13 cellular contexts compared by ENCODE assay signal in the genomic region with DNA sequence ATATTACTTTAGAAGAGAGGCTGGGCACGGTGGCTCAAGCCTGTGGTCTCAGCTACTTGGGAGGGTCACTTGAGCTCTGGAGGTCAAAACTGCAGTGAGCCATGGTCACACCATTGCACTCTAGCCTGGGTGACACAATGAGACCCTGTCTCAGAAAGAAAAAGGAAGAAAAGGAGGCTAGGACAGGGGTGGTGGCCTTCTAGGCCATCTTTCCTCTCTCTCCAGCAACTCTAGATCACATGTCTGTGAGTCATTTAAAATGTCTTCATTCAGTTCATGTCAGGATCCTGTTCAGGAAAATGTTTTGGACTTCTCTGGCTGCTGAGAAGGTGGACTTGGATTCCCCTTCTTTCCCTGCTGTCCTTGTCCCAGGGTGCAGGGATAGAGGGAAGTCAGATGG. TPM values are rescaled to one million over a fixed set of nuclear protein-coding genes. Genes with fewer than 3 reads are reported as not detected.
A peak's percentile ranks its signal among the peaks of the same experiment; 100 is the strongest.
DNase-seq lines count a peak whose midpoint lies in the region; ATAC-seq lines count a peak whose summit lies in the region.
"Had no signal": no experiment of that assay in that cellular context is flagged by ENCODE, and none has a peak within 500 bp of the region (broad histone marks: within the 10 kb centered on the region; RNA-seq: fewer than 3 reads in every experiment).

No MANE protein-coding gene starts in this region.

- peaks cover 61% of the 10 kb centered on the region for H3K36me3 Mint-ChIP-seq in activated T-helper 17 cell treated with anti-CD3 and anti-CD28 coated beads, Interleukin-2, amount 50 U/mL, for 72 hours (ENCODE audit: low read depth)
- peaks cover 29% of the 10 kb centered on the region for H3K36me3 Mint-ChIP-seq in activated T-helper 1 cell treated with anti-CD3 and anti-CD28 coated beads, Interleukin-12 subunit alpha, Interleukin-12 subunit beta, Interleukin-2, Interleukin-4 antibody, amounts not matched to agents 30 ng/mL and 10 ng/mL and 1 ng/mL, durations not matched to agents 14 hours and 24 hours and 36 hours (ENCODE audit: low read depth)

- DNase-seq in NOMO-1 treated with dmso at 0.1 percent for 144 hours (lab: John Stamatoyannopoulos, UW; ENCODE audit: unreplicated experiment) (peak; percentile 8), NOMO-1 treated with DMSO at 0.1 percent for 48 hours (lab: John Stamatoyannopoulos, UW; ENCODE audit: unreplicated experiment) (no peak), foreskin melanocyte (peak; percentile 66)
- no peak for DNase-seq in stimulated activated naive CD4-positive, alpha-beta T cell (lab: John Stamatoyannopoulos, UW)
- DNase-seq in activated T-helper 1 cell treated with anti-CD3 and anti-CD28 coated beads, Interleukin-12 subunit alpha, Interleukin-12 subunit beta, Interleukin-2, Interleukin-4 antibody, amounts not matched to agents 30 ng/mL and 10 ng/mL and 1 ng/mL, durations not matched to agents 14 hours and 24 hours and 36 hours (ENCODE audit: low spot score) = no peak
- DNase-seq: activated B cell treated with CpG ODN at 0.5 μM for 24 hours; activated naive CD4-positive, alpha-beta T cell treated with anti-CD3 and anti-CD28 coated beads, Interleukin-2, amount 50 U/mL, for 16 hours; NCI-H146; testis had no signal

- no peak for ATAC-seq in activated T-helper 17 cell treated with anti-CD3 and anti-CD28 coated beads, Interleukin-2, amount 50 U/mL, for 72 hours (replicated peaks)
- ATAC-seq in HG02852 (IDR thresholded peaks at IDR 0.05; ENCODE audit: unreplicated experiment) = no peak

- intact Hi-C loops in activated T-helper 1 cell treated with anti-CD3 and anti-CD28 coated beads, Interleukin-12 subunit alpha, Interleukin-12 subunit beta, Interleukin-2, Interleukin-4 antibody, amounts not matched to agents 30 ng/mL and 10 ng/mL and 1 ng/mL, durations not matched to agents 14 hours and 24 hours and 36 hours (cut with micrococcal nuclease) = no loop called here

- no peaks in the 10 kb centered on the region for H3K27me3 Mint-ChIP-seq in activated T-helper 17 cell treated with anti-CD3 and anti-CD28 coated beads, Interleukin-2, amount 50 U/mL, for 72 hours
- no peaks in the 10 kb centered on the region for H3K27me3 Mint-ChIP-seq in activated T-helper 1 cell treated with anti-CD3 and anti-CD28 coated beads, Interleukin-12 subunit alpha, Interleukin-12 subunit beta, Interleukin-2, Interleukin-4 antibody, amounts not matched to agents 30 ng/mL and 10 ng/mL and 1 ng/mL, durations not matched to agents 14 hours and 24 hours and 36 hours (ENCODE audit: insufficient read depth)
- H3K27me3 Mint-ChIP-seq: activated B cell treated with CpG ODN at 0.5 μM for 24 hours had no signal

- H3K4me3 Mint-ChIP-seq in activated T-helper 17 cell treated with anti-CD3 and anti-CD28 coated beads, Interleukin-2, amount 50 U/mL, for 72 hours = no peak overlapping the region
- no peak overlapping the region for H3K4me3 Mint-ChIP-seq in activated T-helper 1 cell treated with anti-CD3 and anti-CD28 coated beads, Interleukin-12 subunit alpha, Interleukin-12 subunit beta, Interleukin-2, Interleukin-4 antibody, amounts not matched to agents 30 ng/mL and 10 ng/mL and 1 ng/mL, durations not matched to agents 14 hours and 24 hours and 36 hours
- H3K4me3 Mint-ChIP-seq: activated B cell treated with CpG ODN at 0.5 μM for 24 hours had no signal

- H3K4me1 Mint-ChIP-seq in activated T-helper 17 cell treated with anti-CD3 and anti-CD28 coated beads, Interleukin-2, amount 50 U/mL, for 72 hours = no peaks in the 10 kb centered on the region
- no peaks in the 10 kb centered on the region for H3K4me1 Mint-ChIP-seq in activated T-helper 1 cell treated with anti-CD3 and anti-CD28 coated beads, Interleukin-12 subunit alpha, Interleukin-12 subunit beta, Interleukin-2, Interleukin-4 antibody, amounts not matched to agents 30 ng/mL and 10 ng/mL and 1 ng/mL, durations not matched to agents 14 hours and 24 hours and 36 hours (ENCODE audit: low read depth)

- peak overlapping the region; percentile 26 for H3K27ac Mint-ChIP-seq in activated T-helper 17 cell treated with anti-CD3 and anti-CD28 coated beads, Interleukin-2, amount 50 U/mL, for 72 hours
- H3K27ac Mint-ChIP-seq in activated T-helper 1 cell treated with anti-CD3 and anti-CD28 coated beads, Interleukin-12 subunit alpha, Interleukin-12 subunit beta, Interleukin-2, Interleukin-4 antibody, amounts not matched to agents 30 ng/mL and 10 ng/mL and 1 ng/mL, durations not matched to agents 14 hours and 24 hours and 36 hours = no peak overlapping the region
- H3K27ac Mint-ChIP-seq: activated B cell treated with CpG ODN at 0.5 μM for 24 hours had no signal

- no peaks in the 10 kb centered on the region for H3K9me3 Mint-ChIP-seq in activated T-helper 17 cell treated with anti-CD3 and anti-CD28 coated beads, Interleukin-2, amount 50 U/mL, for 72 hours
- no peaks in the 10 kb centered on the region for H3K9me3 Mint-ChIP-seq in activated T-helper 1 cell treated with anti-CD3 and anti-CD28 coated beads, Interleukin-12 subunit alpha, Interleukin-12 subunit beta, Interleukin-2, Interleukin-4 antibody, amounts not matched to agents 30 ng/mL and 10 ng/mL and 1 ng/mL, durations not matched to agents 14 hours and 24 hours and 36 hours
- H3K9me3 Mint-ChIP-seq: activated B cell treated with CpG ODN at 0.5 μM for 24 hours had no signal

- peak overlapping the region in 12 of 21 experiments; percentile 15 to 67 (median 44) for H3K27ac ChIP-seq in skin epidermis
- H3K27ac ChIP-seq: testis had no signal

- H3K4me3 ChIP-seq in skin epidermis = no peak overlapping the region
- H3K4me3 ChIP-seq: lung, testis had no signal

RNA-seq across cellular contexts. Expression of gene PPFIA1, which starts 53.3 kb away (rescaled TPM):
- 10 to 100 TPM; 34.0 to 44.5 TPM for total RNA-seq in activated T-helper 17 cell treated with anti-CD3 and anti-CD28 coated beads, Interleukin-2, amount 50 U/mL, for 72 hours
- total RNA-seq in activated T-helper 1 cell treated with anti-CD3 and anti-CD28 coated beads, Interleukin-12 subunit alpha, Interleukin-12 subunit beta, Interleukin-2, Interleukin-4 antibody, amounts not matched to agents 30 ng/mL and 10 ng/mL and 1 ng/mL, durations not matched to agents 14 hours and 24 hours and 36 hours = 56.8 and 60.3 TPM in 2 replicates

Comparison
In these comparisons a context has a peak if more than half of its experiments do, and no peak if none do; other contexts are left out.
1. DNase-seq: peak in NOMO-1 treated with dmso at 0.1 percent for 144 hours (single experiment) and foreskin melanocyte (single experiment); none in NOMO-1 treated with DMSO at 0.1 percent for 48 hours (single experiment), stimulated activated naive CD4-positive, alpha-beta T cell (0 of 6) and activated T-helper 1 cell treated with anti-CD3 and anti-CD28 coated beads, Interleukin-12 subunit alpha, Interleukin-12 subunit beta, Interleukin-2, Interleukin-4 antibody, amounts not matched to agents 30 ng/mL and 10 ng/mL and 1 ng/mL, durations not matched to agents 14 hours and 24 hours and 36 hours (single experiment).